Comparison of ENCODE assay signal across 1 cellular context in genomic region chr4:48131736-48132135, GRCh38.
TF ChIP-seq lines count a peak whose summit lies in the region.

No MANE protein-coding gene starts in this region.

TF ChIP-seq in HepG2, 621 proteins besides CTCF, POLR2A, EP300 and RAD21 (continued from another document):
- no peak for TF ChIP-seq ZHX2 (IDR thresholded peaks at IDR 0.05; ENCODE audit: low read depth)
- TF ChIP-seq ZHX2 (CRISPR knock-in tag; IDR thresholded peaks at IDR 0.05; ENCODE audit: borderline replicate concordance) = no peak
- no peak for TF ChIP-seq ZNF562 (CRISPR knock-in tag; IDR thresholded peaks at IDR 0.05; ENCODE audit: borderline replicate concordance)
- TF ChIP-seq ZNF589 (CRISPR knock-in tag; conservative IDR thresholded peaks at IDR 0.05) = no peak
- TF ChIP-seq PTBP1 (IDR thresholded peaks at IDR 0.05; ENCODE audit: low read depth, low read length, poor library complexity, severe bottlenecking) = no peak
- TF ChIP-seq ZNF574 (CRISPR knock-in tag; IDR thresholded peaks at IDR 0.05) = no peak
- TF ChIP-seq MAF1 (CRISPR knock-in tag; IDR thresholded peaks at IDR 0.05; ENCODE audit: borderline replicate concordance) = no peak
- no peak for TF ChIP-seq NFAT5 (CRISPR knock-in tag; IDR thresholded peaks at IDR 0.05)
- TF ChIP-seq IKZF4 (CRISPR knock-in tag; IDR thresholded peaks at IDR 0.05; ENCODE audit: borderline replicate concordance, low read depth, not compliant biosample characterization) = no peak
- no peak for TF ChIP-seq IRF2 (CRISPR knock-in tag; IDR thresholded peaks at IDR 0.05)
- no peak for TF ChIP-seq NFE2 (CRISPR knock-in tag; IDR thresholded peaks at IDR 0.05)
- TF ChIP-seq CHD4 (IDR thresholded peaks at IDR 0.05; ENCODE audit: borderline replicate concordance, low read length) = no peak
